ENCODE assay signal across 8 cellular contexts in the genomic region with DNA sequence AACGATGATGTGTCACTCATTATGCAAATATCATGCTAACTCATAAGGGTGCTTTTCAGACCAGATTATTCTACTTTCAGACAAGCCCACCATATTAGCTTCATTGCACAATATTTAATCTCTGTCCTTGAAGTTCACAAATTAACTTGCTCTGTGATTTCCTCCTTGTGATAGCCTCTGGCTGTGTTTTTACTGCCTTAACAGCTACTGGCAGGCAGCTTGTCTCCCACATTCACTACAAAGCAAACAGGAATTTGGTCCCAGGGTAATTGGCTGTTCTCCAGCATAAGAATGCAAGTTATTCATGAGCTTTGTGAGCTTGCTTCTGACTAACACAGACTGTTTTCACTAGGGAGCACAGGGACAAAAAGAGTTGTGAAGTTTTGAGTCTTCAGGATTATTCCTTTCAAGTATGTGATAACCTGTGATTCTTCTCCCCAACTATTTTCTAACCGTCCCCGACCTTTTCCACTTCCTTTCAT.
A peak's percentile ranks its signal among the peaks of the same experiment; 100 is the strongest.
DNase-seq lines count a peak whose midpoint lies in the region; ATAC-seq and TF ChIP-seq lines count a peak whose summit lies in the region.

No MANE protein-coding gene starts in this region.

- H3K36me3 Mint-ChIP-seq in endothelial cell (ENCODE audit: low read depth, unreplicated experiment), result peaks cover 4% of the 10 kb centered on the region
- H3K36me3 Mint-ChIP-seq in mesothelial cell of epicardium, result peaks cover 15% of the 10 kb centered on the region

- H3K79me2 ChIP-seq in ACC112 (ENCODE audit: control insufficient read depth, insufficient read depth, low read length, unreplicated experiment), result no peaks in the 10 kb centered on the region

- H2AFZ ChIP-seq in ACC112 (ENCODE audit: low read length, unreplicated experiment), result peak overlapping the region; percentile 68

- DNase-seq in HCEC 1CT, result peak; percentile 80
- DNase-seq in endothelial cell (ENCODE audit: low spot score), result peak; percentile 15
- DNase-seq in mesothelial cell of epicardium (ENCODE audit: low spot score in 2 of 2, unreplicated experiment in 2 of 2), result peak in 1 of 2 experiments; percentile 62
- no peak for DNase-seq in Kasumi-1 (lab: John Stamatoyannopoulos, UW)

- H3K36me3 ChIP-seq in ACC112 (ENCODE audit: insufficient read depth, low read length), result no peaks in the 10 kb centered on the region

- ATAC-seq in HG03520 (IDR thresholded peaks at IDR 0.05; ENCODE audit: unreplicated experiment) (no peak), GM18517 (IDR thresholded peaks at IDR 0.05; ENCODE audit: unreplicated experiment) (no peak)

- TF ChIP-seq CTCF in endothelial cell (IDR thresholded peaks at IDR 0.05; ENCODE audit: unreplicated experiment) (no peak), mesothelial cell of epicardium (IDR thresholded peaks at IDR 0.05; ENCODE audit: unreplicated experiment) (no peak)

- H3K27ac Mint-ChIP-seq in endothelial cell (ENCODE audit: unreplicated experiment), result peak overlapping the region; percentile 78
- H3K27ac Mint-ChIP-seq in mesothelial cell of epicardium, result peak overlapping the region; percentile 99

- H3K9me3 Mint-ChIP-seq in endothelial cell (ENCODE audit: unreplicated experiment), result no peaks in the 10 kb centered on the region
- peaks cover 12% of the 10 kb centered on the region for H3K9me3 Mint-ChIP-seq in mesothelial cell of epicardium

- peak overlapping the region; percentile 66 for H3K4me3 ChIP-seq in ACC112 (ENCODE audit: low read depth, low read length)

- peaks cover 1% of the 10 kb centered on the region for H3K27me3 Mint-ChIP-seq in endothelial cell (ENCODE audit: unreplicated experiment)
- no peaks in the 10 kb centered on the region for H3K27me3 Mint-ChIP-seq in mesothelial cell of epicardium (ENCODE audit: low read depth)

- H3K4me1 Mint-ChIP-seq in endothelial cell (ENCODE audit: unreplicated experiment) (peaks cover 22% of the 10 kb centered on the region), mesothelial cell of epicardium (peaks cover 52% of the 10 kb centered on the region)

- H3K27ac ChIP-seq in ACC112 (ENCODE audit: low read depth, low read length), result peak overlapping the region; percentile 82

- no peaks in the 10 kb centered on the region for H3K27me3 ChIP-seq in ACC112 (ENCODE audit: insufficient read depth, low read length)

- no peak overlapping the region for H3K4me3 Mint-ChIP-seq in endothelial cell (ENCODE audit: unreplicated experiment)
- peak overlapping the region; percentile 51 for H3K4me3 Mint-ChIP-seq in mesothelial cell of epicardium

- H3K4me1 ChIP-seq in ACC112 (ENCODE audit: control insufficient read depth, insufficient read depth, low read length, unreplicated experiment), result peaks cover 26% of the 10 kb centered on the region

TF ChIP-seq in PFSK-1, 5 proteins besides CTCF, POLR2A, EP300 and RAD21:
- TF ChIP-seq POLR2AphosphoS5 (IDR thresholded peaks at IDR 0.05; ENCODE audit: low read depth, low read length) (peak; percentile 42; the same call in 1 of the 2 replicates), SIN3A (IDR thresholded peaks at IDR 0.05; ENCODE audit: borderline replicate concordance, insufficient read depth, low read length) (peak; percentile 84), TAF1 (IDR thresholded peaks at IDR 0.05; ENCODE audit: borderline replicate concordance, insufficient read depth, low read length) (peak; percentile 53; the same call in 1 of the 2 replicates), FOXP2 (optimal IDR thresholded peaks at IDR 0.05; ENCODE audit: borderline replicate concordance, extremely low read depth, extremely low read length, insufficient read depth) (no peak)
- TF ChIP-seq, protein P1, sequence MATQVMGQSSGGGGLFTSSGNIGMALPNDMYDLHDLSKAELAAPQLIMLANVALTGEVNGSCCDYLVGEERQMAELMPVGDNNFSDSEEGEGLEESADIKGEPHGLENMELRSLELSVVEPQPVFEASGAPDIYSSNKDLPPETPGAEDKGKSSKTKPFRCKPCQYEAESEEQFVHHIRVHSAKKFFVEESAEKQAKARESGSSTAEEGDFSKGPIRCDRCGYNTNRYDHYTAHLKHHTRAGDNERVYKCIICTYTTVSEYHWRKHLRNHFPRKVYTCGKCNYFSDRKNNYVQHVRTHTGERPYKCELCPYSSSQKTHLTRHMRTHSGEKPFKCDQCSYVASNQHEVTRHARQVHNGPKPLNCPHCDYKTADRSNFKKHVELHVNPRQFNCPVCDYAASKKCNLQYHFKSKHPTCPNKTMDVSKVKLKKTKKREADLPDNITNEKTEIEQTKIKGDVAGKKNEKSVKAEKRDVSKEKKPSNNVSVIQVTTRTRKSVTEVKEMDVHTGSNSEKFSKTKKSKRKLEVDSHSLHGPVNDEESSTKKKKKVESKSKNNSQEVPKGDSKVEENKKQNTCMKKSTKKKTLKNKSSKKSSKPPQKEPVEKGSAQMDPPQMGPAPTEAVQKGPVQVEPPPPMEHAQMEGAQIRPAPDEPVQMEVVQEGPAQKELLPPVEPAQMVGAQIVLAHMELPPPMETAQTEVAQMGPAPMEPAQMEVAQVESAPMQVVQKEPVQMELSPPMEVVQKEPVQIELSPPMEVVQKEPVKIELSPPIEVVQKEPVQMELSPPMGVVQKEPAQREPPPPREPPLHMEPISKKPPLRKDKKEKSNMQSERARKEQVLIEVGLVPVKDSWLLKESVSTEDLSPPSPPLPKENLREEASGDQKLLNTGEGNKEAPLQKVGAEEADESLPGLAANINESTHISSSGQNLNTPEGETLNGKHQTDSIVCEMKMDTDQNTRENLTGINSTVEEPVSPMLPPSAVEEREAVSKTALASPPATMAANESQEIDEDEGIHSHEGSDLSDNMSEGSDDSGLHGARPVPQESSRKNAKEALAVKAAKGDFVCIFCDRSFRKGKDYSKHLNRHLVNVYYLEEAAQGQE (IDR thresholded peaks at IDR 0.05; ENCODE audit: insufficient read depth in 1 of 2, low read depth in 2 of 2, low read length in 2 of 2), result peak in 1 of 2 experiments; percentile 74; a peak in 2 of 4 replicates

Comparison
In these comparisons a context has a peak if more than half of its experiments do, and no peak if none do; other contexts are left out.
1. DNase-seq: peak in HCEC 1CT (single experiment) and endothelial cell (single experiment); none in Kasumi-1 (0 of 2).